Comparison of ENCODE assay signal across 8 cellular contexts in the genomic region with DNA sequence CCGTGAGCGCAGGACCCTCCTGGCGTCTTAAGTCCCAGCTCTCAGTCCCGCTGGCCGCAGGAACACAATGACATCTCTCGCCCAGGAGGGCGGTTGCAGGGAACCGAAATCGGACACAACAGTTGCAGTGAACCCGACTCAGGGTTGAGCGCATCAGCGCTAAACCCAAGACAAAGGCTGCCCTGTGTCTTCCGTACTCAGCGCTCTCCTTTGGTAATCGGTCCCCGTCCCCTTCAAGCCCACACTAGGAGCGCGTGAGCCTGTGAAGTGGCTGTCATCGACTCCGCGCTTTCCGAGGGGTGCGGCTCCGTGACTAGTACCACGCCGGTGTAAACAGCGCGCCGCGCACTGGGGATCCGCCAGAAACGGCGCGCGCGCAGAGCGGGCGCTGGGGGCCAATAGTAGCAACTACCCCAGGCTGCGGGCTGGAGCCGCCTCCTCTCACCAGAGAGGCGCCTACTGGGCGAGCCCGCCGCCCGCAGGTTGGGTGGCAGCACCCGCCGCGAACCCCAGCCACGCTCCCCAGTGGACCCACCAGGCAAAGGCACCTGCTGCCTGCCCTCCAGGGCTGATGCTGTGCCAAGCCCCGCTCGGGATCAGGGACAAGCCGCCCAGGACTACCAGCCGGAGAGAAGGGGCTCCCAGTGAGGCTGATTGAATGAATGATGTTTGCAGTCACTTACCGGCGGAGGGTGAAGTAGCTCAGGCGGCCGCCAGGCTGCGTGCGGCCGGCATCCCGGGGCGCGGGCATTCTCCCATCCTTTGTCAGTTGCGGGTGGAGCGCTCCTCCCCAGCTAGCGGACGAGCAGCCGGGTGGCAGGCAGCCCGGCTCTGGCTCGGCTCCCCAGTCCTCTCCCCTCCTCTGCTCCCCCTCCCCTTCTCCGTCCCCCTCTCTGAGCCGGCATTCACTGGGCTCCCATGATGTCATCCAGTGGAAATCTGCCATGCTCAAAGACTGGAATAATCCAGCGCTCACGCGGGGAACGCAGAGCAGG.
DNase-seq lines count a peak whose midpoint lies in the region; ATAC-seq and TF ChIP-seq lines count a peak whose summit lies in the region.

No MANE protein-coding gene starts in this region.

- ATAC-seq in HG02642 (IDR thresholded peaks at IDR 0.05; ENCODE audit: poor library complexity, unreplicated experiment), result no peak
- ATAC-seq in HG02588 (IDR thresholded peaks at IDR 0.05; ENCODE audit: unreplicated experiment), result no peak

- intact Hi-C loops in esophagus squamous epithelium (cut with DNase I), result no loop called here

- H3K27ac ChIP-seq in esophagus squamous epithelium, result no peak overlapping the region

- peaks cover 5 to 17% (median 9%) of the 10 kb centered on the region in 3 donors for H3K4me1 ChIP-seq in esophagus squamous epithelium

- WGBS in esophagus squamous epithelium, 2 donors, result 0 to 2% methylated on average over 3 to 10 of the region's 76 CpGs

- H3K4me3 ChIP-seq in esophagus squamous epithelium, result peak overlapping the region; percentile 27 to 61 (median 40)

- H3K9me3 ChIP-seq in esophagus squamous epithelium, result no peaks in the 10 kb centered on the region

- DNase-seq in DMS53 treated with DMSO at 0.1 percent for 48 hours (lab: John Stamatoyannopoulos, UW; ENCODE audit: unreplicated experiment), result peak; percentile 48
- peak; percentile 45 for DNase-seq in NCI-H460 (ENCODE audit: extremely low read depth, low read depth)
- no peak for DNase-seq in esophagus squamous epithelium (lab: John Stamatoyannopoulos, UW)
- DNase-seq in occipital lobe (lab: John Stamatoyannopoulos, UW), result peak; percentile 94
- DNase-seq in activated gamma-delta T cell (lab: John Stamatoyannopoulos, UW), result no peak
- no peak for DNase-seq in MV-4-11 (lab: John Stamatoyannopoulos, UW)

- H3K36me3 ChIP-seq in esophagus squamous epithelium, result no peaks in the 10 kb centered on the region

- H3K27me3 ChIP-seq in esophagus squamous epithelium, result peaks cover 0 to 48% (median 0%) of the 10 kb centered on the region in 4 donors

- TF ChIP-seq CTCF in esophagus squamous epithelium (IDR thresholded peaks at IDR 0.05), result peak in 4 of 6 experiments; percentile 20 to 62 (median 34)

- TF ChIP-seq POLR2A in esophagus squamous epithelium (IDR thresholded peaks at IDR 0.05), result no peak

Comparison
In these comparisons a context has a peak if more than half of its experiments do, and no peak if none do; other contexts are left out.
1. DNase-seq: peak in DMS53 treated with DMSO at 0.1 percent for 48 hours (single experiment), NCI-H460 (single experiment) and occipital lobe (single experiment); none in esophagus squamous epithelium (single experiment), activated gamma-delta T cell (single experiment) and MV-4-11 (single experiment).